In the genomic region with DNA sequence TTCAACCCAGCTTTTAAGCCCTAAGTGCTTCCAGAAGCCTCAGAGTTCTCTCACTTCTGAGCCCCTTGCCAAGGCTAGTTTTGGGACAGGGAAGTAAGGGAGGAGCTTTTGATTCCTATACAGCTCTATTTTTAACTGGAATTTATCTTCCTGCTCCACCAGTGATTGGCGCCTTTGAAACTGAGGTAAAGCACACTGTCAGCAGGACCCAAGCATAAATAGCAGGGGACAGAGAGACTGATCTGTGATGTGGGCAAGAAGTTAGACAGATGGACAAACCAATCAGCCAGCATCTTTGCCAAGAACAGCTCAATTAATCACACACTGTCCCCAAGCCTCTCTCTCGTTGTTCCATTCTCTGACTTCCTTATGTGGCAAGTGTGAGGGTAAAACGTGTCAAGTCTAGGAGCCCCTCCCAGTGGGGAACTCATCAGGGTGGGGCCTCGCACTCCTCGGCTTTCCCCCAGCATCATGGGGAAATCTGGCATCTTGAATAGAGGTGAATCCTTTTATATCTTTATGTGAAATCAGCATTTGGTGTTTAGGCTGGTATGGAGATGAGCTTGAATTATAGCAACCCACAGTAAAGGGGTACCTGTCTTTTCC, we compare ENCODE assay signal across 15 cellular contexts. TPM values are rescaled to one million over a fixed set of nuclear protein-coding genes. Genes with fewer than 3 reads are reported as not detected.
DNase-seq lines count a peak whose midpoint lies in the region; ATAC-seq and TF ChIP-seq lines count a peak whose summit lies in the region.
"Had no signal": no experiment of that assay in that cellular context is flagged by ENCODE, and none has a peak within 500 bp of the region (broad histone marks: within the 10 kb centered on the region; RNA-seq: fewer than 3 reads in every experiment).

No MANE protein-coding gene starts in this region.

- H3K27ac Mint-ChIP-seq in activated CD4-positive, alpha-beta memory T cell treated with anti-CD3 and anti-CD28 coated beads, Interleukin-2, amount 10 ng/mL, durations not matched to agents 7 days and 5 days: peak overlapping the region; percentile 29

- peaks cover 50% of the 10 kb centered on the region for H3K4me1 ChIP-seq in DOHH2 (ENCODE audit: control insufficient read depth, low read length)
- H3K4me1 ChIP-seq in right cardiac atrium (ENCODE audit: control insufficient read depth, insufficient read depth, low read length): peaks cover 38% of the 10 kb centered on the region
- peaks cover 71 to 87% (median 81%) of the 10 kb centered on the region in 3 donors for H3K4me1 ChIP-seq in skeletal muscle tissue (ENCODE audit: control insufficient read depth in 3 of 3, insufficient read depth in 3 of 3, low read length in 3 of 3)

- H3K4me3 ChIP-seq in DOHH2 (ENCODE audit: low read length) (no peak overlapping the region), right cardiac atrium (ENCODE audit: low read length) (no peak overlapping the region), skeletal muscle tissue (ENCODE audit: low read length in 3 of 3) (peak overlapping the region in 1 of 3 donors; percentile 14)
- H3K4me3 ChIP-seq: hepatocyte had no signal

- intact Hi-C loops in right cardiac atrium (cut with DNase I): loop anchor here in 3 of 4 donors (5.0 to 10.0 kb wide), 2 partner anchors 47 to 49 kb away; a partner anchor contains a TSS

- H3K36me3 ChIP-seq in DOHH2 (ENCODE audit: control insufficient read depth, low read length) (peaks cover 84% of the 10 kb centered on the region), skeletal muscle tissue (ENCODE audit: control insufficient read depth in 3 of 3, insufficient read depth in 3 of 3, low read length in 3 of 3) (no peaks in the 10 kb centered on the region)

- H3K4me2 ChIP-seq in DOHH2 (ENCODE audit: low read length): no peak overlapping the region; the same call in 1 of the 2 replicates
- H3K4me2 ChIP-seq: hepatocyte had no signal

- H3K9ac ChIP-seq in skeletal muscle tissue (ENCODE audit: low read depth in 1 of 3, low read length in 3 of 3): peak overlapping the region; percentile 18 to 54 (median 41)

- H3K9me3 ChIP-seq in DOHH2 (ENCODE audit: control insufficient read depth, insufficient read depth, low read length) (no peaks in the 10 kb centered on the region), right cardiac atrium (ENCODE audit: control insufficient read depth, low read length) (no peaks in the 10 kb centered on the region), skeletal muscle tissue (ENCODE audit: control insufficient read depth in 3 of 3, low read length in 3 of 3) (no peaks in the 10 kb centered on the region)

- H3K4me3 Mint-ChIP-seq in activated CD4-positive, alpha-beta memory T cell treated with anti-CD3 and anti-CD28 coated beads, Interleukin-2, amount 10 ng/mL, durations not matched to agents 7 days and 5 days: no peak overlapping the region
- H3K4me3 Mint-ChIP-seq: neural crest cell had no signal

- peaks cover 45% of the 10 kb centered on the region for H3K79me2 ChIP-seq in DOHH2 (ENCODE audit: control insufficient read depth, low read length)
- H3K79me2 ChIP-seq: hepatocyte had no signal

- peaks cover 6% of the 10 kb centered on the region for H3F3A ChIP-seq in DOHH2 (ENCODE audit: control insufficient read depth, insufficient read depth)

- H3K27me3 Mint-ChIP-seq in activated CD4-positive, alpha-beta memory T cell treated with anti-CD3 and anti-CD28 coated beads, Interleukin-2, amount 10 ng/mL, durations not matched to agents 7 days and 5 days: no peaks in the 10 kb centered on the region

- peaks cover 47% of the 10 kb centered on the region for H3K36me3 Mint-ChIP-seq in activated CD4-positive, alpha-beta memory T cell treated with anti-CD3 and anti-CD28 coated beads, Interleukin-2, amount 10 ng/mL, durations not matched to agents 7 days and 5 days (ENCODE audit: low read depth)

- H3K9me2 ChIP-seq in DOHH2 (replicated peaks; ENCODE audit: control insufficient read depth, low read length): no peaks in the 10 kb centered on the region

- H4K20me1 ChIP-seq in DOHH2 (ENCODE audit: control insufficient read depth, insufficient read depth, low read depth, low read length): no peaks in the 10 kb centered on the region

- POLR2A ChIA-PET in activated CD4-positive, alpha-beta memory T cell treated with anti-CD3 and anti-CD28 coated beads, Interleukin-2, amount 10 ng/mL, durations not matched to agents 7 days and 5 days (lab: Charles Lee): interaction anchor here (0.8 kb wide), 1 partner anchor 82 kb away, joined by 3 read pairs; no protein-coding TSS in a partner anchor

- WGBS in right cardiac atrium: 17% methylated on average over 5 of the region's 5 CpGs

- H3K27me3 ChIP-seq in DOHH2 (ENCODE audit: control insufficient read depth, low read length) (no peaks in the 10 kb centered on the region), right cardiac atrium (ENCODE audit: control insufficient read depth, insufficient read depth) (no peaks in the 10 kb centered on the region), skeletal muscle tissue (ENCODE audit: control insufficient read depth in 3 of 3, insufficient read depth in 3 of 3, low read length in 3 of 3) (no peaks in the 10 kb centered on the region)
- H3K27me3 ChIP-seq: hepatocyte had no signal

- ATAC-seq in right cardiac atrium: peak; percentile 79 to 85

- H3K4me1 Mint-ChIP-seq in activated CD4-positive, alpha-beta memory T cell treated with anti-CD3 and anti-CD28 coated beads, Interleukin-2, amount 10 ng/mL, durations not matched to agents 7 days and 5 days: peaks cover 6% of the 10 kb centered on the region

- no peak for DNase-seq in activated CD4-positive, alpha-beta memory T cell treated with anti-CD3 and anti-CD28 coated beads, Interleukin-2, amount 10 ng/mL, durations not matched to agents 7 days and 5 days
- DNase-seq in right cardiac atrium (no peak), HCEC 1CT (no peak), LoVo (ENCODE audit: low spot score) (no peak)
- DNase-seq in stimulated activated naive CD4-positive, alpha-beta T cell (lab: John Stamatoyannopoulos, UW): no peak
- DNase-seq: activated CD4-positive, alpha-beta T cell treated with anti-CD3 and anti-CD28 coated beads for 48 hours; activated T-cell treated with anti-CD3 and anti-CD28 coated beads, Interleukin-2, amount 50 U/mL, for 48 hours; C1 segment of cervical spinal cord; NCI-H226; SHP77; stimulated activated CD4-positive, alpha-beta T cell treated with anti-CD3 and anti-CD28 coated beads, Interleukin-4, amount 100 ng/mL, for 4 hours had no signal

- no peak for TF ChIP-seq CTCF in DOHH2 (IDR thresholded peaks at IDR 0.05; ENCODE audit: low read depth, low read length, poor library complexity, severe bottlenecking)

- no peaks in the 10 kb centered on the region for H3K9me3 Mint-ChIP-seq in activated CD4-positive, alpha-beta memory T cell treated with anti-CD3 and anti-CD28 coated beads, Interleukin-2, amount 10 ng/mL, durations not matched to agents 7 days and 5 days
- H3K9me3 Mint-ChIP-seq: neural crest cell had no signal

- H3K27ac ChIP-seq in DOHH2 (ENCODE audit: low read depth, low read length): peak overlapping the region; percentile 25; the same call in 1 of the 2 replicates
- peak overlapping the region; percentile 95 for H3K27ac ChIP-seq in right cardiac atrium (ENCODE audit: low read length)
- peak overlapping the region; percentile 94 for H3K27ac ChIP-seq in skeletal muscle tissue (ENCODE audit: low read depth, low read length)
- H3K27ac ChIP-seq: hepatocyte had no signal

- CTCF ChIA-PET in activated CD4-positive, alpha-beta memory T cell treated with anti-CD3 and anti-CD28 coated beads, Interleukin-2, amount 10 ng/mL, durations not matched to agents 7 days and 5 days (lab: Charles Lee): interaction anchor here (0.5 to 2.1 kb wide), 3 partner anchors 33 to 268 kb away, joined by 3 to 11 read pairs (median 4); no protein-coding TSS in a partner anchor

RNA-seq across cellular contexts. Expression of a gene that starts 40.2 kb away (rescaled TPM):
- total RNA-seq in activated CD4-positive, alpha-beta memory T cell treated with anti-CD3 and anti-CD28 coated beads, Interleukin-2, amount 10 ng/mL, durations not matched to agents 7 days and 5 days: 10 to 100 TPM; 17.4 to 19.0 TPM
- total RNA-seq in right cardiac atrium (10 to 100 TPM; 36.3 to 73.7 (median 61.1) TPM), skeletal muscle tissue (41.8 TPM)
- 20.4 TPM for polyA plus RNA-seq in right cardiac atrium

RNA-seq across cellular contexts. Expression of a gene that starts 51.6 kb away (rescaled TPM):
- 100 to 1,000 TPM; 155 to 158 TPM for total RNA-seq in activated CD4-positive, alpha-beta memory T cell treated with anti-CD3 and anti-CD28 coated beads, Interleukin-2, amount 10 ng/mL, durations not matched to agents 7 days and 5 days
- 10 to 100 TPM; 53.4 to 61.5 (median 58.2) TPM for total RNA-seq in right cardiac atrium
- polyA plus RNA-seq in right cardiac atrium: 27.1 TPM
- total RNA-seq in skeletal muscle tissue: 45.9 TPM

Comparison
In these comparisons a context has a peak if more than half of its experiments do, and no peak if none do; other contexts are left out.
1. H3K27ac ChIP-seq: peak in every context shown above with its lines; median percentile 95 in right cardiac atrium; 94 in skeletal muscle tissue; 25 in DOHH2.